Comparison of ENCODE assay signal across 7 cellular contexts in genomic region chr5:163504091-163504931, GRCh38. TPM values are rescaled to one million over a fixed set of nuclear protein-coding genes. Genes with fewer than 3 reads are reported as not detected.
DNase-seq lines count a peak whose midpoint lies in the region; ATAC-seq and TF ChIP-seq lines count a peak whose summit lies in the region.

No MANE protein-coding gene starts in this region.

- H4K20me1 ChIP-seq in neural cell (ENCODE audit: insufficient read depth): no peaks in the 10 kb centered on the region

- H2AFZ ChIP-seq in neural cell (ENCODE audit: low read depth, low read length): no peak overlapping the region

- H3K9me2 ChIP-seq in neural cell (ENCODE audit: insufficient read depth, low read length): no peaks in the 10 kb centered on the region

- H3K79me2 ChIP-seq in neural cell (replicated peaks; ENCODE audit: insufficient read depth, low read length): peaks cover 32% of the 10 kb centered on the region

- no peaks in the 10 kb centered on the region for H3F3A ChIP-seq in neural cell (ENCODE audit: insufficient read depth, low read length, poor library complexity, severe bottlenecking)

- H3K4me1 ChIP-seq in tibial nerve: peaks cover 0 to 48% (median 26%) of the 10 kb centered on the region in 4 donors

- ATAC-seq in GM18505 (IDR thresholded peaks at IDR 0.05; ENCODE audit: unreplicated experiment) (no peak), HG02852 (IDR thresholded peaks at IDR 0.05; ENCODE audit: unreplicated experiment) (no peak)

- peak overlapping the region; percentile 88 for H3K4me2 ChIP-seq in neural cell (ENCODE audit: low read length)

- H3K4me3 ChIP-seq in fibroblast of villous mesenchyme (ENCODE audit: low read depth, low read length) (peak overlapping the region; percentile 96), neural cell (ENCODE audit: low read length) (peak overlapping the region; percentile 67), tibial nerve (peak overlapping the region; percentile 51 to 96 (median 70))

- no peak for TF ChIP-seq EP300 in neural cell (conservative IDR thresholded peaks at IDR 0.05; ENCODE audit: poor library complexity, severe bottlenecking)
- TF ChIP-seq EP300 in tibial nerve (IDR thresholded peaks at IDR 0.05): peak in 1 of 2 donors; percentile 42

- H3K27me3 ChIP-seq in neural cell (ENCODE audit: insufficient read depth, low read depth, low read length): no peaks in the 10 kb centered on the region
- H3K27me3 ChIP-seq in tibial nerve: no peaks in the 10 kb centered on the region

- H3K9me3 ChIP-seq in neural cell (ENCODE audit: low read length) (no peaks in the 10 kb centered on the region), tibial nerve (no peaks in the 10 kb centered on the region)

- 0 to 1% methylated on average over 26 of the region's 26 CpGs for WGBS in tibial nerve, 2 donors

- TF ChIP-seq POLR2A in GM18505 (IDR thresholded peaks at IDR 0.05; ENCODE audit: borderline replicate concordance, extremely low read depth, insufficient read depth, insufficient read length) (peak; percentile 48), tibial nerve (IDR thresholded peaks at IDR 0.05) (peak in 1 of 2 donors; percentile 24)

- DNase-seq in NOMO-1 treated with DMSO at 0.1 percent for 48 hours (lab: John Stamatoyannopoulos, UW; ENCODE audit: unreplicated experiment): peak; percentile 58
- peak; percentile 16 for DNase-seq in activated T-helper 9 cell treated with anti-CD3 and anti-CD28 coated beads, Interleukin-2, amount 50 U/mL, for 16 hours (ENCODE audit: low read depth)
- DNase-seq in fibroblast of villous mesenchyme (ENCODE audit: low read depth): peak; percentile 86
- peak; percentile 19 to 47 for DNase-seq in tibial nerve (ENCODE audit: low spot score in 2 of 2)

- H3K9ac ChIP-seq in neural cell (ENCODE audit: low read length): peak overlapping the region; percentile 76

- no peak for TF ChIP-seq RAD21 in neural cell (conservative IDR thresholded peaks at IDR 0.05)

- H3K36me3 ChIP-seq in neural cell (ENCODE audit: insufficient read depth, low read length) (no peaks in the 10 kb centered on the region), tibial nerve (no peaks in the 10 kb centered on the region)

- TF ChIP-seq CTCF in fibroblast of villous mesenchyme (IDR thresholded peaks at IDR 0.05; ENCODE audit: insufficient read depth, low read depth, low read length) (no peak), neural cell (IDR thresholded peaks at IDR 0.05; ENCODE audit: poor library complexity, severe bottlenecking) (no peak), tibial nerve (IDR thresholded peaks at IDR 0.05) (no peak)

- peak overlapping the region; percentile 82 for H3K27ac ChIP-seq in neural cell (ENCODE audit: low read length)
- peak overlapping the region; percentile 92 to 98 (median 96) for H3K27ac ChIP-seq in tibial nerve

TF ChIP-seq in neural cell, 6 proteins besides CTCF, POLR2A, EP300 and RAD21:
- TF ChIP-seq MXI1 (conservative IDR thresholded peaks at IDR 0.05; ENCODE audit: poor library complexity, severe bottlenecking) (peak; percentile 29), REST (IDR thresholded peaks at IDR 0.05; ENCODE audit: borderline replicate concordance) (no peak), POLR2AphosphoS5 (IDR thresholded peaks at IDR 0.05) (no peak)

RNA-seq across cellular contexts. Expression of gene MAT2B, which starts 1.1 kb away (rescaled TPM):
- total RNA-seq in fibroblast of villous mesenchyme: 38.7 and 73.0 TPM in 2 replicates
- 28.5 and 31.8 TPM in 2 replicates for polyA plus RNA-seq in neural cell
- 30.4 and 40.1 TPM in 2 replicates for polyA minus RNA-seq in neural cell
- 10 to 100 TPM; 23.7 to 52.9 (median 28.9) TPM for total RNA-seq in tibial nerve

RNA-seq across cellular contexts. Expression of gene HMMR, which starts 43.9 kb away (rescaled TPM):
- total RNA-seq in fibroblast of villous mesenchyme: 10.0 and 32.8 TPM in 2 replicates
- 2.6 and 3.5 TPM in 2 replicates for polyA plus RNA-seq in neural cell
- 1.7 and 2.8 TPM in 2 replicates for polyA minus RNA-seq in neural cell
- total RNA-seq in tibial nerve: 1 to 10 TPM in 1 of 4 donors, under 1 TPM in 3; 0.66 to 1.0 (median 0.84) TPM

RNA-seq across cellular contexts. Expression of gene NUDCD2, which starts 44.4 kb away (rescaled TPM):
- total RNA-seq in fibroblast of villous mesenchyme (6.4 and 7.8 TPM in 2 replicates), tibial nerve (10 to 100 TPM in 1 of 4 donors, 1 to 10 TPM in 3; 4.6 to 14.5 (median 5.5) TPM)
- 17.7 and 28.2 TPM in 2 replicates for polyA plus RNA-seq in neural cell
- polyA minus RNA-seq in neural cell: 16.6 and 21.8 TPM in 2 replicates

Comparison
In these comparisons a context has a peak if more than half of its experiments do, and no peak if none do; other contexts are left out.
1. DNase-seq: peak in every context shown above with its lines; median percentile 86 in fibroblast of villous mesenchyme; 58 in NOMO-1 treated with DMSO at 0.1 percent for 48 hours; 33 in tibial nerve; 16 in activated T-helper 9 cell treated with anti-CD3 and anti-CD28 coated beads, Interleukin-2, amount 50 U/mL, for 16 hours.